8 cellular contexts compared by ENCODE assay signal in the genomic region with DNA sequence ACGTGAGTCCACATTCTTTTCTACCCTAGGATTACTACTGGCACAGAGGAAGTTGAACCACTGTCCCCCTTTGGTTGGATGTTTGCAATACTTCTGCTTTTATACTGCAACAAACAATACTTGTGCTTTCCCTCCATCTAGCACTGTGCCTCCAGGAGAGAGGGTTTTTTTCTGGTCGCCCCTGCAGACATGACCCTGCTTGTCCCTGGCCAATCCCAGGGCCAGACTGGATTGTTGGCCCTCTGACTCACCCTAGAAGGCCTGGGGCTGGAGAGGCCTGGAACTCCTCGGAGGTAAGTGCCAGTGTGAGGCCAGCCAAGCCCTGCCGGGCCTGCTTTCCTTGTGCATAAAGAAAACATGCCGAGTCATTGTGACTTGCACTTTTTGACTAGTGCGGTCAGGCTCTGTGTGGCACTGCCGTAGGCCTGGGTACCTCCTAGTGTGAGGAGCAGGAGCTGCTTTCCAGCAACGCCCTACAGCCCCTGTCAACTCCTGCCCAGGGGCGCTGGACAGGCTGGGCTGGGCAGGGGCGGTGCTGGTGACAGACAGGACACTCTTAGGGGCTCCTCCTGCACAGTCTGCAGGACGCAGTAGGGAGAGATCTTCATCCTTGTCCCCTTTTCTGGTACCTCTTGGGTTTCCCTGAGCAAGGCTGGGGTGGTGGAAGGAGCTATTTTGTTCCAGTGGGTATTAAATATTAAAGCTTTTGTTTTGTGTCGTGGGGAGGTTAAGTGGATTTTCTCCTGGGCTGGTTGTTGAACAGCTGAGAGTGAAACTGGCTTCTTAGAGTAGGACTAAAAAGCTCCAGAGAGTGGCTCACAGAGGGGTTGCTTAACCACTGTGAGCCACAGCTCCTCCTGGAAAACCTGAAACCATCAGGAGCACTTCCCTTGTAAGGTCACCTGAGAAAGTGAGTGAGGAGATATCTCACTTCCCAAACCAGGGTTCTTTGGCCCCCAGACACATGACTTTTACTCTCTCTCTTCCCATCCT. TPM values are rescaled to one million over a fixed set of nuclear protein-coding genes. Genes with fewer than 3 reads are reported as not detected.
DNase-seq lines count a peak whose midpoint lies in the region; ATAC-seq and TF ChIP-seq lines count a peak whose summit lies in the region.

No MANE protein-coding gene starts in this region.

- H3K4me3 Mint-ChIP-seq in Calu3 (ENCODE audit: low read depth, unreplicated experiment), result peak overlapping the region; percentile 57
- H3K4me3 Mint-ChIP-seq in GM23338, result no peak overlapping the region
- H3K4me3 Mint-ChIP-seq in T-helper 17 cell, result no peak overlapping the region

- peaks cover 11% of the 10 kb centered on the region for H3K4me1 ChIP-seq in GM23338 (ENCODE audit: insufficient read depth)
- peaks cover 39 to 42% of the 10 kb centered on the region in 2 donors for H3K4me1 ChIP-seq in thyroid gland

- H3K4me3 ChIP-seq in GM23338, result no peak overlapping the region
- peak overlapping the region; percentile 40 for H3K4me3 ChIP-seq in NB4 (ENCODE audit: low read depth, low read length)
- no peak overlapping the region for H3K4me3 ChIP-seq in epithelial cell of esophagus (ENCODE audit: low read length)
- no peak overlapping the region for H3K4me3 ChIP-seq in thyroid gland (replicated peaks in 1 of 3)

- BruUV-seq in Calu3 (replicated peaks; lab: Mats Ljungman, UMichigan), result TSS peak; percentile 72

- H3K27me3 ChIP-seq in GM23338 (ENCODE audit: insufficient read depth) (no peaks in the 10 kb centered on the region), thyroid gland (no peaks in the 10 kb centered on the region)

- H3K27me3 Mint-ChIP-seq in Calu3 (ENCODE audit: unreplicated experiment), result no peaks in the 10 kb centered on the region
- peaks cover 17% of the 10 kb centered on the region for H3K27me3 Mint-ChIP-seq in GM23338 (ENCODE audit: insufficient read depth, low read depth, poor library complexity)
- H3K27me3 Mint-ChIP-seq in T-helper 17 cell, result no peaks in the 10 kb centered on the region

- 19 to 39% methylated on average over 4 to 12 of the region's 12 CpGs for WGBS in thyroid gland, 2 donors

- no peaks in the 10 kb centered on the region for H3F3A ChIP-seq in GM23338 (replicated peaks; ENCODE audit: low read depth)

- H3K4me1 Mint-ChIP-seq in Calu3 (ENCODE audit: low read depth, unreplicated experiment), result peaks cover 29% of the 10 kb centered on the region
- peaks cover 27% of the 10 kb centered on the region for H3K4me1 Mint-ChIP-seq in GM23338
- peaks cover 7% of the 10 kb centered on the region for H3K4me1 Mint-ChIP-seq in T-helper 17 cell

- TF ChIP-seq POLR2A in NB4 (IDR thresholded peaks at IDR 0.05; ENCODE audit: extremely low read depth, insufficient read length) (no peak), thyroid gland (IDR thresholded peaks at IDR 0.05) (peak in 1 of 2 donors; percentile 88)

- no peaks in the 10 kb centered on the region for H4K20me1 ChIP-seq in GM23338 (replicated peaks; ENCODE audit: insufficient read depth)

- H3K9me2 ChIP-seq in GM23338 (ENCODE audit: insufficient read depth), result peaks cover 4% of the 10 kb centered on the region; the same call in 1 of the 2 replicates

- H3K4me2 ChIP-seq in GM23338, result peak overlapping the region; percentile 42; the same call in 1 of the 2 replicates

- H3K27ac ChIP-seq in GM23338 (ENCODE audit: low read depth) (peak overlapping the region; percentile 87), thyroid gland (peak overlapping the region; percentile 84 to 91 (median 88))

- no peaks in the 10 kb centered on the region for H3K9me3 ChIP-seq in T-helper 17 cell (ENCODE audit: control insufficient read depth, low read length, poor library complexity, severe bottlenecking)
- H3K9me3 ChIP-seq in thyroid gland, result no peaks in the 10 kb centered on the region

- H2AFZ ChIP-seq in GM23338, result peak overlapping the region; percentile 54

- H3K27ac Mint-ChIP-seq in Calu3 (ENCODE audit: unreplicated experiment) (peak overlapping the region; percentile 98), GM23338 (peak overlapping the region; percentile 98), T-helper 17 cell (no peak overlapping the region)

- H3K36me3 ChIP-seq in GM23338 (ENCODE audit: insufficient read depth) (no peaks in the 10 kb centered on the region), thyroid gland (no peaks in the 10 kb centered on the region)

- H3K9me3 Mint-ChIP-seq in Calu3 (ENCODE audit: low read depth, unreplicated experiment) (no peaks in the 10 kb centered on the region), GM23338 (no peaks in the 10 kb centered on the region)

- peaks cover 16% of the 10 kb centered on the region for H3K36me3 Mint-ChIP-seq in Calu3 (ENCODE audit: insufficient read depth, unreplicated experiment)
- H3K36me3 Mint-ChIP-seq in GM23338 (ENCODE audit: low read depth), result no peaks in the 10 kb centered on the region
- no peaks in the 10 kb centered on the region for H3K36me3 Mint-ChIP-seq in T-helper 17 cell (ENCODE audit: low read depth)

- TF ChIP-seq CTCF in Calu3 (IDR thresholded peaks at IDR 0.05; ENCODE audit: unreplicated experiment) (no peak), GM23338 (conservative IDR thresholded peaks at IDR 0.05; ENCODE audit: low read depth in 2 of 2) (no peak), NB4 (IDR thresholded peaks at IDR 0.05; ENCODE audit: low read depth, low read length) (peak; percentile 4), epithelial cell of esophagus (IDR thresholded peaks at IDR 0.05; ENCODE audit: insufficient read depth, low read depth, low read length, missing control alignments) (peak; percentile 3), thyroid gland (IDR thresholded peaks at IDR 0.05) (peak in 1 of 6 experiments; percentile 20)

- intact Hi-C loops in Calu3 (cut with micrococcal nuclease; ENCODE audit: unreplicated experiment), result loop anchor here (1.0 to 2.0 kb wide), 2 partner anchors 31 to 50 kb away; no protein-coding TSS in a partner anchor
- intact Hi-C loops in thyroid gland (cut with DNase I), result no loop called here

- no peaks in the 10 kb centered on the region for H3K79me2 ChIP-seq in GM23338 (replicated peaks; ENCODE audit: insufficient read depth)

- ATAC-seq in GM23338, result peak; percentile 89
- ATAC-seq in T-helper 17 cell, result peak; percentile 42

- DNase-seq in Calu3, result peak; percentile 94
- peak; percentile 88 for DNase-seq in GM23338 (ENCODE audit: low spot score)
- DNase-seq in NB4 (ENCODE audit: low read depth), result peak; percentile 99
- no peak for DNase-seq in T-helper 17 cell
- DNase-seq in epithelial cell of esophagus (ENCODE audit: low read depth), result peak; percentile 100
- DNase-seq in mesenteric fat pad (ENCODE audit: low spot score), result peak; percentile 92
- DNase-seq in thyroid gland, result peak; percentile 98
- no peak for DNase-seq in activated effector memory CD4-positive, alpha-beta T cell treated with Interleukin-2 at 50 U/mL for 16 hours

- CTCF ChIA-PET in Calu3 (lab: Charles Lee), result interaction anchor here (0.6 to 1.5 kb wide), 6 partner anchors 16 to 1646 kb away, joined by 3 to 7 read pairs (median 4); partner anchors contain the start of gene DCP1A

TF ChIP-seq in GM23338, 12 proteins besides CTCF, POLR2A, EP300 and RAD21:
- TF ChIP-seq ZNF114 (CRISPR knock-in tag; IDR thresholded peaks at IDR 0.05), result no peak
- 0 out of 2 replicates have a peak, but pooled peaks have one; percentile 14 for TF ChIP-seq CREB1 (CRISPR knock-in tag; IDR thresholded peaks at IDR 0.05; ENCODE audit: low read depth)
- TF ChIP-seq EZH2 (IDR thresholded peaks at IDR 0.05; ENCODE audit: low read depth, unreplicated experiment), result no peak
- TF ChIP-seq NANOG (IDR thresholded peaks at IDR 0.05; ENCODE audit: borderline replicate concordance), result no peak

RNA-seq across cellular contexts. Expression of gene TKT, which starts 14.4 kb away (rescaled TPM):
- 391 and 446 TPM in 2 replicates for total RNA-seq in Calu3 (2022)
- 1,229 and 1,411 TPM in 2 replicates for total RNA-seq in GM23338 (2014; rRNA removed; shearing (Covaris generic))
- 584 and 604 TPM in 2 replicates for polyA plus RNA-seq in GM23338 (2016; fragmentation: Nextera tagmentation; extraction: Ambion mirVana)
- total RNA-seq in T-helper 17 cell, result 100 to 1,000 TPM; 105 to 109 TPM
- total RNA-seq in mesenteric fat pad, result 416 TPM
- total RNA-seq in thyroid gland, result 100 to 1,000 TPM; 468 to 962 (median 800) TPM

Comparison
In these comparisons a context has a peak if more than half of its experiments do, and no peak if none do; other contexts are left out.
1. DNase-seq: peak in Calu3 (single experiment), GM23338 (single experiment), NB4 (single experiment), epithelial cell of esophagus (single experiment), mesenteric fat pad (single experiment) and thyroid gland (2 of 2); none in T-helper 17 cell (0 of 3) and activated effector memory CD4-positive, alpha-beta T cell treated with Interleukin-2 at 50 U/mL for 16 hours (single experiment).
2. CTCF ChIP-seq: peak in NB4 (single experiment) and epithelial cell of esophagus (single experiment); none in Calu3 (single experiment) and GM23338 (0 of 2).